Comparison of ENCODE assay signal across 16 cellular contexts in the genomic region with DNA sequence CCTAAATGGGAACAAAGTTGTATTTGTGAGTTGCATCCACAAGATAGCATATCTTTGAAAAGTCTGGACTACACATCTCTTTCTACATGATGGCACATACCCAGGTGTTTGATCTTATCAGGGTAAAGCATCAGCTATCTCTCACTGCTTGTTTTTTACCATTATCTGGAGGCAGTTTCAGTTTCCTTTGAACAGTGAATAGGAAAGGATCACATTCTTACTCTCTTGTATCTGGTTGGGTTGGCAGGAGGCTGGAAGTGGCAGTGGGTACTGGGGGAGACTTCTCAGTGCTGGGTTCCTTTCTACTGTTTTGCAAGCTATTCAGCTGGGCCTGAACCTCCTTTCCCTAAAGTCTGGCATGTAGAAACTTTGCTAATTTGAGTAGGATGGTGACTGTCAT. TPM values are rescaled to one million over a fixed set of nuclear protein-coding genes. Genes with fewer than 3 reads are reported as not detected.
"Had no signal": no experiment of that assay in that cellular context is flagged by ENCODE, and none has a peak within 500 bp of the region (broad histone marks: within the 10 kb centered on the region; RNA-seq: fewer than 3 reads in every experiment).

No MANE protein-coding gene starts in this region.

- H3K36me3 ChIP-seq: colonic mucosa, sigmoid colon, spleen, suprapubic skin had no signal

- H2AFZ ChIP-seq: parathyroid adenoma had no signal

- H3K4me3 ChIP-seq: colonic mucosa, sigmoid colon, spleen, suprapubic skin had no signal

- H3K4me3 Mint-ChIP-seq: activated B cell treated with CpG ODN at 0.5 μM for 24 hours; naive thymus-derived CD4-positive, alpha-beta T cell; stimulated activated naive CD8-positive, alpha-beta T cell treated with anti-CD3 and anti-CD28 coated beads, Interleukin-15, Interleukin-2, amounts not matched to agents 100 ng/mL and 50 ng/mL, for 24 hours had no signal

- H3K27ac ChIP-seq: colonic mucosa, parathyroid adenoma, sigmoid colon, spleen, suprapubic skin had no signal

- H3K79me2 ChIP-seq: parathyroid adenoma had no signal

- H3K4me1 ChIP-seq: parathyroid adenoma had no signal

- H3K9me3 ChIP-seq: colonic mucosa, sigmoid colon, spleen, suprapubic skin had no signal

- H3K27ac Mint-ChIP-seq: activated B cell treated with CpG ODN at 0.5 μM for 24 hours; activated T-helper 2 cell treated with anti-CD3 and anti-CD28 coated beads, Interferon-gamma antibody, Interleukin-2, Interleukin-4, amounts not matched to agents 10 μg/mL and 5 μg/mL and 100 μg/mL, durations not matched to agents 14 hours and 24 hours and 36 hours; naive thymus-derived CD4-positive, alpha-beta T cell; stimulated activated naive CD8-positive, alpha-beta T cell treated with anti-CD3 and anti-CD28 coated beads, Interleukin-15, Interleukin-2, amounts not matched to agents 100 ng/mL and 50 ng/mL, for 24 hours had no signal

- ATAC-seq: left lobe of liver; naive thymus-derived CD4-positive, alpha-beta T cell had no signal

- H3K9me3 Mint-ChIP-seq: activated B cell treated with CpG ODN at 0.5 μM for 24 hours; activated T-helper 2 cell treated with anti-CD3 and anti-CD28 coated beads, Interferon-gamma antibody, Interleukin-2, Interleukin-4, amounts not matched to agents 10 μg/mL and 5 μg/mL and 100 μg/mL, durations not matched to agents 14 hours and 24 hours and 36 hours; naive thymus-derived CD4-positive, alpha-beta T cell; stimulated activated naive CD8-positive, alpha-beta T cell treated with anti-CD3 and anti-CD28 coated beads, Interleukin-15, Interleukin-2, amounts not matched to agents 100 ng/mL and 50 ng/mL, for 24 hours had no signal

- DNase-seq: activated B cell treated with CpG ODN at 0.5 μM for 24 hours; activated naive CD4-positive, alpha-beta T cell treated with anti-CD3 and anti-CD28 coated beads, Interleukin-2, amount 50 U/mL, for 16 hours; amniotic stem cell; colonic mucosa; hippocampal formation; mammary epithelial cell; naive thymus-derived CD4-positive, alpha-beta T cell; sigmoid colon; spleen had no signal

- H3K36me3 Mint-ChIP-seq: naive thymus-derived CD4-positive, alpha-beta T cell had no signal

RNA-seq across cellular contexts. Expression of gene CEMIP, which starts 4.1 kb away (rescaled TPM):
- total RNA-seq: activated B cell treated with CpG ODN at 0.5 μM for 24 hours; activated CD8-positive, alpha-beta memory T cell treated with anti-CD3 and anti-CD28 coated beads for 36 hours; naive thymus-derived CD4-positive, alpha-beta T cell; T-helper 1 cell treated with Interleukin-12 subunit alpha and Interleukin-12 subunit beta and Interleukin-4 antibody, amounts not matched to agents 30 ng/mL and 1 ng/mL, for 36 hours had no signal
